In the genomic region with DNA sequence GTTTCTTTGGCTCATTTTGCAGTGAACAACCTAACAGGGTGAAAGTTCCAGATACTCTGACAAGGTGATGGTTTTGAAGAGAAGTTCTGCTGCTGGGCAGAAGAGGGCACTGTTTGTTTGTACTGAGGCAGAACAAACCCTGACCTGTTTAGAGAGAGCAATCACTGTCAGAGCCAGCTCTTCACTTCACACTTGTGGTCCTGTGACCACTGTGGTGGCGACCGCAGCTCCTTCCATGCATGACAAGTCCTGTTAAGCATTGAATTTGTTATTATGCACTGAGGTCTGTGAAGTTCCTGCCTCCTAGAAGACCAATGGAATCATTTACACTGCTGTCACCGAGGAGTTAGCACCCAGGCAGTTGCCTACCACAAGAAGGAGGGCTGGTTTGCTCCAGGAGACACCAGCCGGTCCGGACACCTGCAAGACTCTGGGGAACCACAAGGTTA, we compare ENCODE assay signal across 8 cellular contexts.
DNase-seq lines count a peak whose midpoint lies in the region; ATAC-seq lines count a peak whose summit lies in the region.

No MANE protein-coding gene starts in this region.

- peak; percentile 29 to 32 for DNase-seq in NCI-H2081 (lab: John Stamatoyannopoulos, UW)
- DNase-seq in NCI-H2081 treated with DMSO at 0.1 percent for 48 hours (lab: John Stamatoyannopoulos, UW) = no peak
- DNase-seq in NCI-H1092 (lab: John Stamatoyannopoulos, UW) = peak; percentile 2
- peak; percentile 21 for DNase-seq in T1000 (lab: John Stamatoyannopoulos, UW)
- DNase-seq in astrocyte of the hippocampus (ENCODE audit: low read depth, low spot score) = peak; percentile 92
- DNase-seq in iPS DF 19.7 (ENCODE audit: low read depth, low spot score) = peak; percentile 33
- DNase-seq in stimulated activated CD4-positive, alpha-beta T cell treated with anti-CD3 and anti-CD28 coated beads, Interleukin-12 subunit alpha, Interleukin-12 subunit beta, amount 100 ng/mL, for 24 hours (ENCODE audit: low read depth in 2 of 2) = peak; percentile 6 to 42

- peak; percentile 99 for ATAC-seq in HG02623 (IDR thresholded peaks at IDR 0.05; ENCODE audit: unreplicated experiment)
